Comparison of ENCODE assay signal across 2 cellular contexts in genomic region chr17:78818152-78818846, GRCh38.
TF ChIP-seq lines count a peak whose summit lies in the region.

No MANE protein-coding gene starts in this region.

TF ChIP-seq in IMR-90, 13 proteins besides CTCF, POLR2A, EP300 and RAD21:
- TF ChIP-seq SMC3 (IDR thresholded peaks at IDR 0.05; ENCODE audit: low read depth, low read length) (no peak), RCOR1 (IDR thresholded peaks at IDR 0.05; ENCODE audit: insufficient replicate concordance, low read length) (no peak), MAFK (IDR thresholded peaks at IDR 0.05; ENCODE audit: low read depth, low read length) (no peak), ELK1 (IDR thresholded peaks at IDR 0.05; ENCODE audit: borderline replicate concordance, low read depth, low read length) (no peak), MAZ (IDR thresholded peaks at IDR 0.05; ENCODE audit: borderline replicate concordance, low read depth, low read length) (no peak), FOS (IDR thresholded peaks at IDR 0.05; ENCODE audit: low read depth, low read length) (no peak), RFX5 (IDR thresholded peaks at IDR 0.05; ENCODE audit: low read depth, low read length) (no peak), MXI1 (IDR thresholded peaks at IDR 0.05; ENCODE audit: borderline replicate concordance, low read depth, low read length) (no peak), USF2 (IDR thresholded peaks at IDR 0.05; ENCODE audit: low read depth, low read length) (no peak), CHD1 (IDR thresholded peaks at IDR 0.05; ENCODE audit: low read depth, low read length) (no peak), CEBPB (IDR thresholded peaks at IDR 0.05; ENCODE audit: low read depth, low read length) (no peak), BHLHE40 (IDR thresholded peaks at IDR 0.05; ENCODE audit: low read depth, low read length) (no peak), NFE2L2 (IDR thresholded peaks at IDR 0.05; ENCODE audit: low read depth, low read length) (no peak)

TF ChIP-seq in GM12891, 5 proteins besides CTCF, POLR2A, EP300 and RAD21:
- TF ChIP-seq TAF1 (IDR thresholded peaks at IDR 0.05; ENCODE audit: low read depth, low read length) (no peak), POLR2AphosphoS5 (IDR thresholded peaks at IDR 0.05; ENCODE audit: low read depth, low read length) (no peak), PAX5 (IDR thresholded peaks at IDR 0.05; ENCODE audit: insufficient read depth, low read length, severe bottlenecking) (no peak), POU2F2 (IDR thresholded peaks at IDR 0.05; ENCODE audit: low read depth, low read length) (no peak), SPI1 (IDR thresholded peaks at IDR 0.05; ENCODE audit: low read depth, low read length) (no peak)
